Comparison of ENCODE assay signal across 8 cellular contexts in the genomic region with DNA sequence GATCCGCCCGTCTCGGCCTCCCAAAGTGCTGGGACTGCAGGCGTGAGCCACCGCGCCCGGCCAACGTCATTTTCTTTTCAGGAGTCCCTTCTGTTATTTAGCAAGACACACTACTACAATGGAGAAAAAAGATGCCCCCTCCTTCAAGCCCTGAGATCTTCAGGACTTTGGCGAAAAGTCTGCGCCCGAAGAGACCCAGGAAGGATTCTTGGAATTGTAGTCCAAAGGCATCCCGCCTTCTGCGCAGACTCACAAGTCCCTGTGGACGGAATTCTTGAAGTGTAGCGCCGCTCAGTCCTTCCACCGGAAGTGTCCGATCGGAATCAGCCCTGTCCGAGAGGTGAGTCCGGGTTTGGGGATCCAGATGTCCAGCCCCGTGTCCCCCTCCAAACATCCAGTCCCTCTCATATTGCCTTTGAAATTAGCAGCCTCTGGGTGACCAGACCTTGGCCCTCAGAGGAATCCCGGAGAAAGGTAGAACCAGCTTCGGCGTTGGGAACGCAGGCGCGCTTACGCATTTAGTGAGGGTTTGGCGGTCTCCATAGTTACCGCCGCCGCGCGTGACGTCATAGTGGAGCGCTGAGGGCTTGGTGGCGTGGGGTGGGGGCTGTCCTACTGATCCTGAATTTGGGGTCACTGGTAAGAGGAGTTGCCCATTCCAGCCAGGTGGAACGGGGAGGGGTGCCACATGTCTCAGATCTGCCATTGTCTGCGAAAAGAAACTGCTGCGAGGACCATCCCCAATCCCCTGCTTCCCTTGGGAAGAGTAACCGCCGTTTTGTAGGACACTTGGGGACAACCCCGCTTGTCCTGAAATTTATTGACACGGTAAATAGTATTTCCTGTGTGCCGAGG. TPM values are rescaled to one million over a fixed set of nuclear protein-coding genes. Genes with fewer than 3 reads are reported as not detected.
DNase-seq lines count a peak whose midpoint lies in the region; ATAC-seq and TF ChIP-seq lines count a peak whose summit lies in the region.

No MANE protein-coding gene starts in this region.

- H3K27ac ChIP-seq in skin epidermis: peak overlapping the region in 20 of 21 experiments; percentile 65 to 97 (median 87)

- DNase-seq in AG04449 (ENCODE audit: low read depth, low spot score) (peak; percentile 85), NCI-H2196 treated with DMSO at 0.1 percent for 48 hours (lab: John Stamatoyannopoulos, UW; ENCODE audit: unreplicated experiment) (peak; percentile 75), WTC11 (ENCODE audit: low spot score) (peak; percentile 92), cardiac fibroblast (ENCODE audit: low read depth in 2 of 2) (peak; percentile 98 to 99), iPS-NIHi11 (ENCODE audit: low spot score) (peak; percentile 90)

- no peak for TF ChIP-seq CTCF in AG04449 (IDR thresholded peaks at IDR 0.05; ENCODE audit: insufficient read depth, low read length, missing control alignments)
- no peak for TF ChIP-seq CTCF in WTC11 (IDR thresholded peaks at IDR 0.05)
- TF ChIP-seq CTCF in cardiac fibroblast (IDR thresholded peaks at IDR 0.05; ENCODE audit: low read depth, low read length): no peak

- H3K4me3 ChIP-seq in AG04449 (ENCODE audit: low read depth, low read length): peak overlapping the region; percentile 97
- peak overlapping the region; percentile 72 to 92 for H3K4me3 ChIP-seq in cardiac fibroblast (replicated peaks in 1 of 2; ENCODE audit: low read depth in 2 of 2, low read length in 2 of 2)
- H3K4me3 ChIP-seq in skin epidermis: peak overlapping the region; percentile 59 to 81 (median 69)

- POLR2A ChIA-PET in AG04449 (lab: Yijun Ruan, JAX): no interaction called here
- POLR2A ChIA-PET in WTC11 (lab: Charles Lee): no interaction called here

- H3K27ac Mint-ChIP-seq in WTC11: peak overlapping the region; percentile 98

- H3K4me3 Mint-ChIP-seq in WTC11: peak overlapping the region; percentile 98

- H3K4me1 Mint-ChIP-seq in WTC11: peaks cover 8% of the 10 kb centered on the region

- no peaks in the 10 kb centered on the region for H3K27me3 Mint-ChIP-seq in WTC11 (ENCODE audit: low read depth)

- peaks cover 33% of the 10 kb centered on the region for H3K36me3 Mint-ChIP-seq in WTC11

- ATAC-seq in GM18909 (IDR thresholded peaks at IDR 0.05; ENCODE audit: poor library complexity, unreplicated experiment) (peak; percentile 80), HG03159 (IDR thresholded peaks at IDR 0.05; ENCODE audit: unreplicated experiment) (peak; percentile 62), WTC11 (peak; percentile 90)

- H3K9me3 Mint-ChIP-seq in WTC11: peaks cover 14% of the 10 kb centered on the region

- CTCF ChIA-PET in AG04449 (lab: Yijun Ruan, JAX): no interaction called here
- CTCF ChIA-PET in WTC11 (lab: Charles Lee): no interaction called here

TF ChIP-seq in WTC11, 78 proteins besides CTCF, POLR2A, EP300 and RAD21 (continues in another document):
- TF ChIP-seq TEAD4 (CRISPR knock-in tag; IDR thresholded peaks at IDR 0.05): no peak
- TF ChIP-seq ATF1 (CRISPR knock-in tag; IDR thresholded peaks at IDR 0.05): no peak
- no peak for TF ChIP-seq GRHL2 (CRISPR knock-in tag; IDR thresholded peaks at IDR 0.05; ENCODE audit: insufficient replicate concordance, severe bottlenecking)
- TF ChIP-seq ZNF138 (CRISPR knock-in tag; conservative IDR thresholded peaks at IDR 0.05): no peak
- TF ChIP-seq, protein P1, sequence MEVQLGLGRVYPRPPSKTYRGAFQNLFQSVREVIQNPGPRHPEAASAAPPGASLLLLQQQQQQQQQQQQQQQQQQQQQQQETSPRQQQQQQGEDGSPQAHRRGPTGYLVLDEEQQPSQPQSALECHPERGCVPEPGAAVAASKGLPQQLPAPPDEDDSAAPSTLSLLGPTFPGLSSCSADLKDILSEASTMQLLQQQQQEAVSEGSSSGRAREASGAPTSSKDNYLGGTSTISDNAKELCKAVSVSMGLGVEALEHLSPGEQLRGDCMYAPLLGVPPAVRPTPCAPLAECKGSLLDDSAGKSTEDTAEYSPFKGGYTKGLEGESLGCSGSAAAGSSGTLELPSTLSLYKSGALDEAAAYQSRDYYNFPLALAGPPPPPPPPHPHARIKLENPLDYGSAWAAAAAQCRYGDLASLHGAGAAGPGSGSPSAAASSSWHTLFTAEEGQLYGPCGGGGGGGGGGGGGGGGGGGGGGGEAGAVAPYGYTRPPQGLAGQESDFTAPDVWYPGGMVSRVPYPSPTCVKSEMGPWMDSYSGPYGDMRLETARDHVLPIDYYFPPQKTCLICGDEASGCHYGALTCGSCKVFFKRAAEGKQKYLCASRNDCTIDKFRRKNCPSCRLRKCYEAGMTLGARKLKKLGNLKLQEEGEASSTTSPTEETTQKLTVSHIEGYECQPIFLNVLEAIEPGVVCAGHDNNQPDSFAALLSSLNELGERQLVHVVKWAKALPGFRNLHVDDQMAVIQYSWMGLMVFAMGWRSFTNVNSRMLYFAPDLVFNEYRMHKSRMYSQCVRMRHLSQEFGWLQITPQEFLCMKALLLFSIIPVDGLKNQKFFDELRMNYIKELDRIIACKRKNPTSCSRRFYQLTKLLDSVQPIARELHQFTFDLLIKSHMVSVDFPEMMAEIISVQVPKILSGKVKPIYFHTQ (CRISPR knock-in tag; IDR thresholded peaks at IDR 0.05): 0 out of 2 replicates have a peak, but pooled peaks have one; percentile 70
- TF ChIP-seq RORB (CRISPR knock-in tag; IDR thresholded peaks at IDR 0.05): no peak
- TF ChIP-seq, protein P2, sequence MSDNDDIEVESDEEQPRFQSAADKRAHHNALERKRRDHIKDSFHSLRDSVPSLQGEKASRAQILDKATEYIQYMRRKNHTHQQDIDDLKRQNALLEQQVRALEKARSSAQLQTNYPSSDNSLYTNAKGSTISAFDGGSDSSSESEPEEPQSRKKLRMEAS (CRISPR knock-in tag; IDR thresholded peaks at IDR 0.05): no peak; the same call in 1 of the 2 replicates
- TF ChIP-seq JAZF1 (CRISPR knock-in tag; IDR thresholded peaks at IDR 0.05): no peak
- TF ChIP-seq ZNF317 (CRISPR knock-in tag; IDR thresholded peaks at IDR 0.05; ENCODE audit: borderline replicate concordance, low read depth): no peak
- TF ChIP-seq, protein P3, sequence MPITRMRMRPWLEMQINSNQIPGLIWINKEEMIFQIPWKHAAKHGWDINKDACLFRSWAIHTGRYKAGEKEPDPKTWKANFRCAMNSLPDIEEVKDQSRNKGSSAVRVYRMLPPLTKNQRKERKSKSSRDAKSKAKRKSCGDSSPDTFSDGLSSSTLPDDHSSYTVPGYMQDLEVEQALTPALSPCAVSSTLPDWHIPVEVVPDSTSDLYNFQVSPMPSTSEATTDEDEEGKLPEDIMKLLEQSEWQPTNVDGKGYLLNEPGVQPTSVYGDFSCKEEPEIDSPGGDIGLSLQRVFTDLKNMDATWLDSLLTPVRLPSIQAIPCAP (CRISPR knock-in tag; IDR thresholded peaks at IDR 0.05): no peak; the same call in 1 of the 2 replicates
- peak; percentile 73 for TF ChIP-seq ETV6 (CRISPR knock-in tag; IDR thresholded peaks at IDR 0.05)
- no peak for TF ChIP-seq CBFB (CRISPR knock-in tag; IDR thresholded peaks at IDR 0.05; ENCODE audit: low read depth)
- TF ChIP-seq, protein P4, sequence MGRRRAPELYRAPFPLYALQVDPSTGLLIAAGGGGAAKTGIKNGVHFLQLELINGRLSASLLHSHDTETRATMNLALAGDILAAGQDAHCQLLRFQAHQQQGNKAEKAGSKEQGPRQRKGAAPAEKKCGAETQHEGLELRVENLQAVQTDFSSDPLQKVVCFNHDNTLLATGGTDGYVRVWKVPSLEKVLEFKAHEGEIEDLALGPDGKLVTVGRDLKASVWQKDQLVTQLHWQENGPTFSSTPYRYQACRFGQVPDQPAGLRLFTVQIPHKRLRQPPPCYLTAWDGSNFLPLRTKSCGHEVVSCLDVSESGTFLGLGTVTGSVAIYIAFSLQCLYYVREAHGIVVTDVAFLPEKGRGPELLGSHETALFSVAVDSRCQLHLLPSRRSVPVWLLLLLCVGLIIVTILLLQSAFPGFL (CRISPR knock-in tag; IDR thresholded peaks at IDR 0.05; ENCODE audit: borderline replicate concordance): no peak
- no peak for TF ChIP-seq NR2C2 (CRISPR knock-in tag; IDR thresholded peaks at IDR 0.05)
- TF ChIP-seq, protein P5, sequence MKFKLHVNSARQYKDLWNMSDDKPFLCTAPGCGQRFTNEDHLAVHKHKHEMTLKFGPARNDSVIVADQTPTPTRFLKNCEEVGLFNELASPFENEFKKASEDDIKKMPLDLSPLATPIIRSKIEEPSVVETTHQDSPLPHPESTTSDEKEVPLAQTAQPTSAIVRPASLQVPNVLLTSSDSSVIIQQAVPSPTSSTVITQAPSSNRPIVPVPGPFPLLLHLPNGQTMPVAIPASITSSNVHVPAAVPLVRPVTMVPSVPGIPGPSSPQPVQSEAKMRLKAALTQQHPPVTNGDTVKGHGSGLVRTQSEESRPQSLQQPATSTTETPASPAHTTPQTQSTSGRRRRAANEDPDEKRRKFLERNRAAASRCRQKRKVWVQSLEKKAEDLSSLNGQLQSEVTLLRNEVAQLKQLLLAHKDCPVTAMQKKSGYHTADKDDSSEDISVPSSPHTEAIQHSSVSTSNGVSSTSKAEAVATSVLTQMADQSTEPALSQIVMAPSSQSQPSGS (CRISPR knock-in tag; IDR thresholded peaks at IDR 0.05; ENCODE audit: borderline replicate concordance, low read depth): no peak

RNA-seq across cellular contexts. Expression of a gene that starts 0.5 kb away (rescaled TPM):
- 8.0 to 9.4 TPM (median 9.2 TPM) in 3 replicates for total RNA-seq in WTC11 (2021)

RNA-seq across cellular contexts. Expression of a gene that starts 43.6 kb away (rescaled TPM):
- 5.7 to 7.3 TPM (median 7.1 TPM) in 3 replicates for total RNA-seq in WTC11 (2021)

Comparison
In these comparisons a context has a peak if more than half of its experiments do, and no peak if none do; other contexts are left out.
1. Peak in every context shown above with its lines: DNase-seq, ATAC-seq, H3K4me3 ChIP-seq and H3K27ac ChIP-seq.